Comparison of ENCODE assay signal across 3 cellular contexts in the genomic region with DNA sequence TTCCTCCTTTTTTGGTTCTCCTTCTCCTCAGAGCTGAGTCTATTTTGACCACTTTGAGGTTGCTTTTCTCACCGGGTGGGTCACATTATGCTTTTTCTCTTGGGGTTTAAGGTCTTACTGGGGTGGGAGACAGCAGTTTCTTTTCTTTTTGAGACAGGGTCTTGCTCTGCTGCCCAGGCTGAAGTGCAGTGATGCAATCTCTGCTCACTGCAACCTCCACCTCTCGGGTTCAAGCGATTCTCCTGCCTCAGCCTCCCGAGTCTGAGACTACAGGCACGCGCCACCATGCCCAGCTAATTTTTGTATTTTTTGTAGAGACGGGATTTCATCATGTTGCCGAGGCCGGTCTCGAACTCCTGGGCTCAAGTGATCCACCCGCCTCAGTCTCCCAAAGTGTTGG. TPM values are rescaled to one million over a fixed set of nuclear protein-coding genes. Genes with fewer than 3 reads are reported as not detected.
"Had no signal": no experiment of that assay in that cellular context is flagged by ENCODE, and none has a peak within 500 bp of the region (broad histone marks: within the 10 kb centered on the region; RNA-seq: fewer than 3 reads in every experiment).

No MANE protein-coding gene starts in this region.

RNA-seq across cellular contexts. Expression of gene SEMA6A, which starts 51.4 kb away (rescaled TPM):
- total RNA-seq: LHCN-M2, OCI-LY7, PC-3 had no signal
